14 cellular contexts compared by ENCODE assay signal in the genomic region with DNA sequence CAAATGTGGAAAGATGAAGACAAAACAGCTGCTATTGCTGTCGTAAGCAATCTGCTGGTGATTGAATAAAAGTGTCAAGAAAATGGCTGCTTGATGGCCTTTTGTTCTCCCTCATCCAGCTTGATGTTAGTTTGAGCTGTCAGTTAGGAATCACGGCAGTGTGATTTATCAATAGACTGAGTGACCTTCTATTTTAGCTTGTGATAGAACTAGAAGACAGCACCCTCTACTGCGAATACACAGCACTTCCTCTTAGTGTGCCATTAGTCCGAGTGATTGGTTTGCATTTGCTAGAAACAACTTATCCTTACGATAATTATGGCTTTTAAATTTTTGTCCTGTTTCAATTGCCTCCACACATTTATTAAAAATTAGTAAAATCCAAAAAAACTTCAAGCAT.
A peak's percentile ranks its signal among the peaks of the same experiment; 100 is the strongest.
DNase-seq lines count a peak whose midpoint lies in the region; ATAC-seq, FAIRE-seq and TF ChIP-seq lines count a peak whose summit lies in the region.
"Had no signal": no experiment of that assay in that cellular context is flagged by ENCODE, and none has a peak within 500 bp of the region (broad histone marks: within the 10 kb centered on the region; RNA-seq: fewer than 3 reads in every experiment).

No MANE protein-coding gene starts in this region.

- peak; percentile 73 for FAIRE-seq in keratinocyte (lab: Jason Lieb, UNC)
- FAIRE-seq: HTR-8/SVneo had no signal

- no peak overlapping the region for H3K4me2 ChIP-seq in keratinocyte (ENCODE audit: control insufficient read depth, extremely low read depth, insufficient read depth, low read depth, low read length)

- ATAC-seq in HG03469 (IDR thresholded peaks at IDR 0.05; ENCODE audit: unreplicated experiment), result no peak
- ATAC-seq: left cardiac atrium had no signal

- dilution Hi-C loops in keratinocyte (cut with MboI; ENCODE audit: extremely low pct_ligation_motif_present, low sequenced_read_pairs), result no loop called here

- peak in 2 of 3 experiments; percentile 43 to 56 for TF ChIP-seq CTCF in keratinocyte (optimal IDR thresholded peaks at IDR 0.05 in 1 of 3, IDR thresholded peaks at IDR 0.05 in 1 of 3, conservative IDR thresholded peaks at IDR 0.05 in 1 of 3; ENCODE audit: extremely low read depth in 1 of 3, insufficient read depth in 2 of 3, low read length in 3 of 3)
- no peak for TF ChIP-seq CTCF in coronary artery (IDR thresholded peaks at IDR 0.05)

- peaks cover 8% of the 10 kb centered on the region for H3K4me1 ChIP-seq in keratinocyte (ENCODE audit: control insufficient read depth, extremely low read depth, insufficient read depth, low read length)

- H3K27me3 ChIP-seq in keratinocyte (ENCODE audit: control insufficient read depth, extremely low read depth, insufficient read depth, low read length), result no peaks in the 10 kb centered on the region
- H3K27me3 ChIP-seq: cardiac muscle cell had no signal

- H3K9ac ChIP-seq in keratinocyte (ENCODE audit: control insufficient read depth, extremely low read depth, insufficient read depth, low read length), result no peak overlapping the region

- H4K20me1 ChIP-seq in keratinocyte (ENCODE audit: control insufficient read depth, extremely low read depth, insufficient read depth, low read length), result no peaks in the 10 kb centered on the region

- no peaks in the 10 kb centered on the region for H3K9me1 ChIP-seq in keratinocyte (ENCODE audit: control insufficient read depth, extremely low read depth, insufficient read depth, low read length)

- no peak overlapping the region for H3K27ac ChIP-seq in keratinocyte (ENCODE audit: control insufficient read depth, insufficient read depth, low read length)
- no peak overlapping the region for H3K27ac ChIP-seq in coronary artery
- H3K27ac ChIP-seq: cardiac muscle cell had no signal

- DNase-seq in COR-L47 (lab: John Stamatoyannopoulos, UW) (peak; percentile 27), Kasumi-1 (lab: John Stamatoyannopoulos, UW) (peak; percentile 60 to 65), SK-N-DZ (ENCODE audit: low spot score) (peak; percentile 68), keratinocyte (ENCODE audit: low read depth, low spot score) (no peak), globus pallidus (ENCODE audit: low spot score) (no peak), coronary artery (ENCODE audit: low spot score) (no peak)
- no peak for DNase-seq in activated CD4-positive, CD25-positive, alpha-beta regulatory T cell (lab: John Stamatoyannopoulos, UW)
- DNase-seq: activated B cell treated with CpG ODN at 0.5 μM for 24 hours; DMS79; left cardiac atrium; stimulated activated CD4-positive, alpha-beta T cell treated with anti-CD3 and anti-CD28 coated beads, Interleukin-4, amount 100 ng/mL, for 24 hours had no signal

- peak overlapping the region; percentile 29 for H2AFZ ChIP-seq in keratinocyte (ENCODE audit: control insufficient read depth, low read length)

- no peaks in the 10 kb centered on the region for H3K36me3 ChIP-seq in keratinocyte (ENCODE audit: control insufficient read depth in 2 of 2, extremely low read depth in 1 of 2, insufficient read depth in 2 of 2, low read length in 2 of 2)
- H3K36me3 ChIP-seq: cardiac muscle cell had no signal

- H3K4me3 ChIP-seq in keratinocyte (ENCODE audit: control insufficient read depth in 2 of 3, extremely low read depth in 1 of 3, insufficient read depth in 2 of 3, low read depth in 1 of 3, low read length in 3 of 3), result no peak overlapping the region
- no peak overlapping the region for H3K4me3 ChIP-seq in coronary artery
- H3K4me3 ChIP-seq: cardiac muscle cell had no signal

- H3K9me3 ChIP-seq in keratinocyte (ENCODE audit: control insufficient read depth, low read depth, low read length), result no peaks in the 10 kb centered on the region

- no peaks in the 10 kb centered on the region for H3K79me2 ChIP-seq in keratinocyte (ENCODE audit: control insufficient read depth, insufficient read depth, low read length)

Comparison
In these comparisons a context has a peak if more than half of its experiments do, and no peak if none do; other contexts are left out.
1. DNase-seq: peak in COR-L47 (single experiment), Kasumi-1 (2 of 2) and SK-N-DZ (single experiment); none in keratinocyte (single experiment), activated CD4-positive, CD25-positive, alpha-beta regulatory T cell (0 of 4), globus pallidus (single experiment) and coronary artery (single experiment).